7 cellular contexts compared by ENCODE assay signal in the genomic region with DNA sequence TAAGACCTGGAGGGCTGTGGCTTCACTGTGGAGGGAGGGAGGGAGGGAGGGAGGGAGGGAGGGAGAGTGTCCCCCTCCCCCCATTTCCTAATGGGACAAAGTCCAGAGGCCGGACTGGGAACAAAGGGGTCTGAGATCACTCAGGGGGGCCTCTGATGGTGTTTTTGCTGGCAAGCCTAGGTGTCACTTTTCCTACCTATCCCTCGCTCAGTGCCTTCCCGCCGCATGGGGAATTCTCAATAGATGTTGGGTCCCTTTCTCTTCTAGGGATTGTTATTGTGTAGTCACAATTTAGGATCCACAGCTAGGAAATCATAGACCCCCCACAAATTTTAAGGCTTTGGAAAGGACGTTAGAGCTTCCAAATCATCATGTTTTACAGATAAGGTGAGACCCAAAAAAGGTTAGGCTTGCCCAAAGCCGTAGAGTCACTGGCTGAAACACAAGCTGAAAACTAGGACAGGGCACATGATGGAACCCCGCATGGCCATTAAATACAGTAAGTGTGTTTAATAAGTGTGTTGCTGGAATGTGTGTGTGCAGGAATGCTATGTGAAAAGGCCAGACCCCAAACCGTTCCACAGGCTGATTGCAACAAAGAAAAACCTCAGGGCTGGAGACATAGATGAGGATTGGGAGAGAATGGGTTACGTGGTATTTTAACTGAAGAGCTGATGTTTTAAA. TPM values are rescaled to one million over a fixed set of nuclear protein-coding genes. Genes with fewer than 3 reads are reported as not detected.
A peak's percentile ranks its signal among the peaks of the same experiment; 100 is the strongest.
DNase-seq lines count a peak whose midpoint lies in the region; ATAC-seq and TF ChIP-seq lines count a peak whose summit lies in the region.

No MANE protein-coding gene starts in this region.

- H3K79me2 ChIP-seq in KMS-11 (ENCODE audit: insufficient read depth, low read depth), result 0 out of 2 replicates have a peak, but pooled peaks cover 4% of the 10 kb centered on the region

- intact Hi-C loops in left lung (cut with DNase I) (no loop called here), left colon (cut with DNase I, micrococcal nuclease) (no loop called here)

- H3K4me3 ChIP-seq in KMS-11 (IDR thresholded peaks at IDR 0.05; ENCODE audit: insufficient read depth, low read depth, low read length), result no peak overlapping the region
- H3K4me3 ChIP-seq in adipocyte (ENCODE audit: low read length), result peak overlapping the region; percentile 60
- H3K4me3 ChIP-seq in left lung, result peak overlapping the region in 1 of 2 donors; percentile 14

- H3K9ac ChIP-seq in KMS-11, result peak overlapping the region; percentile 11; the same call in 1 of the 2 replicates
- H3K9ac ChIP-seq in adipocyte (ENCODE audit: low read length), result peak overlapping the region; percentile 88

- H3K27ac ChIP-seq in KMS-11 (peak overlapping the region; percentile 53; the same call in 1 of the 2 replicates), left lung (peak overlapping the region; percentile 94 to 98), substantia nigra (ENCODE audit: low read depth, low read length, poor library complexity, severe bottlenecking) (peak overlapping the region; percentile 96)

- TF ChIP-seq CTCF in KMS-11 (conservative IDR thresholded peaks at IDR 0.05; ENCODE audit: low read depth, low read length) (no peak), left lung (IDR thresholded peaks at IDR 0.05) (no peak)

- H3K27me3 ChIP-seq in KMS-11 (ENCODE audit: insufficient read depth, low read depth) (no peaks in the 10 kb centered on the region), adipocyte (replicated peaks; ENCODE audit: control insufficient read depth, insufficient read depth, low read length) (no peaks in the 10 kb centered on the region), left lung (no peaks in the 10 kb centered on the region)

- no peaks in the 10 kb centered on the region for H3K36me3 ChIP-seq in KMS-11 (ENCODE audit: insufficient read depth)
- no peaks in the 10 kb centered on the region for H3K36me3 ChIP-seq in adipocyte (ENCODE audit: control insufficient read depth, insufficient read depth, low read length, severe bottlenecking)
- H3K36me3 ChIP-seq in left lung, result no peaks in the 10 kb centered on the region

- DNase-seq in adipocyte (ENCODE audit: low read depth) (no peak), left lung (peak in 1 of 2 donors; percentile 51), substantia nigra (lab: John Stamatoyannopoulos, UW) (no peak), left colon (no peak)
- no peak for DNase-seq in stimulated activated naive CD4-positive, alpha-beta T cell (lab: John Stamatoyannopoulos, UW)

- ATAC-seq in left lung (peak; percentile 29), left colon (no peak), GM21528 (IDR thresholded peaks at IDR 0.05; ENCODE audit: low FRiP score, unreplicated experiment) (no peak)

- peak overlapping the region; percentile 20; the same call in 1 of the 2 replicates for H2AFZ ChIP-seq in KMS-11 (ENCODE audit: low read depth)

- H3K4me1 ChIP-seq in KMS-11 (ENCODE audit: low read depth, poor library complexity, severe bottlenecking), result peaks cover 47% of the 10 kb centered on the region
- H3K4me1 ChIP-seq in adipocyte (ENCODE audit: control insufficient read depth, insufficient read depth, low read length), result peaks cover 61% of the 10 kb centered on the region
- H3K4me1 ChIP-seq in left lung, result peaks cover 65 to 82% of the 10 kb centered on the region in 2 donors

- no peaks in the 10 kb centered on the region for H4K20me1 ChIP-seq in KMS-11 (ENCODE audit: insufficient read depth)

- H3K4me2 ChIP-seq in KMS-11, result peak overlapping the region; percentile 41

- H3K9me3 ChIP-seq in adipocyte (ENCODE audit: control insufficient read depth, low read length) (no peaks in the 10 kb centered on the region), left lung (no peaks in the 10 kb centered on the region)

RNA-seq across cellular contexts. Expression of gene FTH1, which starts 4.8 kb away (rescaled TPM):
- total RNA-seq in left lung, result 1,000 to 10,000 TPM; 3,536 to 5,494 TPM
- 1,000 to 10,000 TPM; 4,322 to 5,591 TPM for total RNA-seq in left colon

RNA-seq across cellular contexts. Expression of gene BEST1, which starts 22.1 kb away (rescaled TPM):
- total RNA-seq in left lung, result 10 to 100 TPM in 1 of 2 donors, 1 to 10 TPM in 1; 3.8 to 14.6 TPM
- total RNA-seq in left colon, result 1 to 10 TPM in 1 of 2 donors, under 1 TPM in 1; 0.64 to 1.6 TPM

RNA-seq across cellular contexts. Expression of gene RAB3IL1, which starts 54.9 kb away (rescaled TPM):
- total RNA-seq in left lung (10 to 100 TPM; 10.8 to 13.3 TPM), left colon (1 to 10 TPM; 3.1 to 7.0 TPM)
